In genomic region chr9:130995399-130995941, GRCh38 we compare ENCODE assay signal across 10 cellular contexts. TPM values are rescaled to one million over a fixed set of nuclear protein-coding genes. Genes with fewer than 3 reads are reported as not detected.
A peak's percentile ranks its signal among the peaks of the same experiment; 100 is the strongest.
DNase-seq lines count a peak whose midpoint lies in the region; ATAC-seq and TF ChIP-seq lines count a peak whose summit lies in the region.
"Had no signal": no experiment of that assay in that cellular context is flagged by ENCODE, and none has a peak within 500 bp of the region (broad histone marks: within the 10 kb centered on the region; RNA-seq: fewer than 3 reads in every experiment).

No MANE protein-coding gene starts in this region.

- DNase-seq in ELR (ENCODE audit: low read depth) = peak; percentile 50
- DNase-seq in NB4 (ENCODE audit: low read depth) = peak; percentile 64
- peak; percentile 47 to 67 for DNase-seq in cardiac fibroblast (ENCODE audit: low read depth in 2 of 2)
- peak in 2 of 3 donors; percentile 37 to 44 for DNase-seq in mucosa of descending colon
- no peak for DNase-seq in esophagus squamous epithelium (lab: John Stamatoyannopoulos, UW)
- no peak for DNase-seq in sciatic nerve (ENCODE audit: low spot score)
- DNase-seq: T1000 had no signal

- no peak overlapping the region for H3K27ac ChIP-seq in esophagus squamous epithelium

- 25 to 39% methylated on average over 4 of the region's 10 CpGs for WGBS in esophagus squamous epithelium, 2 donors

- intact Hi-C loops in mucosa of descending colon (cut with DNase I, micrococcal nuclease) = no loop called here
- intact Hi-C loops in esophagus squamous epithelium (cut with DNase I) = no loop called here
- intact Hi-C loops in sciatic nerve (cut with DNase I) = no loop called here

- H3K9me3 ChIP-seq in mucosa of descending colon = no peaks in the 10 kb centered on the region
- no peaks in the 10 kb centered on the region for H3K9me3 ChIP-seq in esophagus squamous epithelium

- ATAC-seq in mucosa of descending colon (no peak), GM21786 (IDR thresholded peaks at IDR 0.05; ENCODE audit: unreplicated experiment) (no peak), HG03342 (IDR thresholded peaks at IDR 0.05; ENCODE audit: unreplicated experiment) (no peak), sciatic nerve (no peak)

- peaks cover 0 to 81% (median 0%) of the 10 kb centered on the region in 4 donors for H3K27me3 ChIP-seq in esophagus squamous epithelium

- H3K4me3 ChIP-seq in NB4 (ENCODE audit: low read depth, low read length) (no peak overlapping the region), cardiac fibroblast (replicated peaks in 1 of 2; ENCODE audit: low read depth in 2 of 2, low read length in 2 of 2) (no peak overlapping the region), mucosa of descending colon (no peak overlapping the region), esophagus squamous epithelium (no peak overlapping the region)

- H3K4me1 ChIP-seq in mucosa of descending colon (ENCODE audit: low read depth) (no peaks in the 10 kb centered on the region), esophagus squamous epithelium (no peaks in the 10 kb centered on the region)

- H3K36me3 ChIP-seq in mucosa of descending colon (ENCODE audit: low read depth) (no peaks in the 10 kb centered on the region), esophagus squamous epithelium (no peaks in the 10 kb centered on the region)

- TF ChIP-seq POLR2A in NB4 (IDR thresholded peaks at IDR 0.05; ENCODE audit: extremely low read depth, insufficient read length) = no peak
- no peak for TF ChIP-seq POLR2A in esophagus squamous epithelium (IDR thresholded peaks at IDR 0.05)

- TF ChIP-seq CTCF in NB4 (IDR thresholded peaks at IDR 0.05; ENCODE audit: low read depth, low read length) (no peak), cardiac fibroblast (IDR thresholded peaks at IDR 0.05; ENCODE audit: low read depth, low read length) (no peak), mucosa of descending colon (IDR thresholded peaks at IDR 0.05) (no peak), esophagus squamous epithelium (IDR thresholded peaks at IDR 0.05) (no peak)

RNA-seq across cellular contexts. Expression of gene LAMC3, which starts 13.5 kb away (rescaled TPM):
- under 1 TPM; 0.58 to 0.73 (median 0.69) TPM for total RNA-seq in mucosa of descending colon
- 1 to 10 TPM in 3 of 4 donors, under 1 TPM in 1; 0.53 to 4.6 (median 2.7) TPM for total RNA-seq in esophagus squamous epithelium
- 0.36 TPM for total RNA-seq in sciatic nerve

RNA-seq across cellular contexts. Expression of gene FIBCD1, which starts 56.4 kb away (rescaled TPM):
- total RNA-seq in mucosa of descending colon (10 to 100 TPM in 1 of 3 donors, 1 to 10 TPM in 2; 2.6 to 10.7 (median 7.3) TPM), esophagus squamous epithelium (not detected), sciatic nerve (not detected)
- total RNA-seq: lung microvascular endothelial cell had no signal

Comparison
In these comparisons a context has a peak if more than half of its experiments do, and no peak if none do; other contexts are left out.
1. DNase-seq: peak in ELR (single experiment), NB4 (single experiment), cardiac fibroblast (2 of 2) and mucosa of descending colon (2 of 3); none in esophagus squamous epithelium (single experiment) and sciatic nerve (single experiment).